In genomic region chr17:4124994-4125393, GRCh38 we compare ENCODE assay signal across 21 cellular contexts. TPM values are rescaled to one million over a fixed set of nuclear protein-coding genes. Genes with fewer than 3 reads are reported as not detected.
DNase-seq lines count a peak whose midpoint lies in the region; ATAC-seq lines count a peak whose summit lies in the region.
"Had no signal": no experiment of that assay in that cellular context is flagged by ENCODE, and none has a peak within 500 bp of the region (broad histone marks: within the 10 kb centered on the region; RNA-seq: fewer than 3 reads in every experiment).

No MANE protein-coding gene starts in this region.

- peak overlapping the region; percentile 20 for H3K27ac Mint-ChIP-seq in activated naive CD4-positive, alpha-beta T cell treated with anti-CD3 and anti-CD28 coated beads, Interleukin-2, amount 50 U/mL, for 24 hours
- peak overlapping the region; percentile 51 for H3K27ac Mint-ChIP-seq in activated CD4-positive, alpha-beta memory T cell treated with anti-CD3 and anti-CD28 coated beads, Interleukin-2, amount 10 ng/mL, durations not matched to agents 7 days and 5 days
- H3K27ac Mint-ChIP-seq in stimulated activated naive B cell treated with anti-CD40 and anti-IgM and Interleukin-4, amounts not matched to agents 10 μg/mL and 1 μg/mL and 100 μg/mL, for 72 hours, result peak overlapping the region; percentile 2
- H3K27ac Mint-ChIP-seq: mesothelial cell of epicardium, type B pancreatic cell had no signal

- POLR2A ChIA-PET in activated CD4-positive, alpha-beta memory T cell treated with anti-CD3 and anti-CD28 coated beads, Interleukin-2, amount 10 ng/mL, durations not matched to agents 7 days and 5 days (lab: Charles Lee), result interaction anchor here (1.3 kb wide), 1 partner anchor 19 kb away, joined by 4 read pairs; no protein-coding TSS in a partner anchor

- H3K4me1 Mint-ChIP-seq in activated naive CD4-positive, alpha-beta T cell treated with anti-CD3 and anti-CD28 coated beads, Interleukin-2, amount 50 U/mL, for 24 hours, result peaks cover 29% of the 10 kb centered on the region
- H3K4me1 Mint-ChIP-seq in activated CD4-positive, alpha-beta memory T cell treated with anti-CD3 and anti-CD28 coated beads, Interleukin-2, amount 10 ng/mL, durations not matched to agents 7 days and 5 days, result peaks cover 18% of the 10 kb centered on the region
- peaks cover 19 to 32% of the 10 kb centered on the region in 2 donors for H3K4me1 Mint-ChIP-seq in stimulated activated naive B cell treated with anti-CD40 and anti-IgM and Interleukin-4, amounts not matched to agents 10 μg/mL and 1 μg/mL and 100 μg/mL, for 72 hours
- H3K4me1 Mint-ChIP-seq: mesothelial cell of epicardium had no signal

- no peak for ATAC-seq in stimulated activated naive B cell treated with anti-CD40 and anti-IgM and Interleukin-4, amounts not matched to agents 10 μg/mL and 1 μg/mL and 100 μg/mL, for 72 hours (replicated peaks)
- no peak for ATAC-seq in GM19395 (IDR thresholded peaks at IDR 0.05; ENCODE audit: unreplicated experiment)
- ATAC-seq in HG02938 (IDR thresholded peaks at IDR 0.05; ENCODE audit: unreplicated experiment), result no peak
- ATAC-seq: heart right ventricle, K562 had no signal

- H3K4me3 Mint-ChIP-seq in activated naive CD4-positive, alpha-beta T cell treated with anti-CD3 and anti-CD28 coated beads, Interleukin-2, amount 50 U/mL, for 24 hours, result no peak overlapping the region
- H3K4me3 Mint-ChIP-seq in activated CD4-positive, alpha-beta memory T cell treated with anti-CD3 and anti-CD28 coated beads, Interleukin-2, amount 10 ng/mL, durations not matched to agents 7 days and 5 days, result no peak overlapping the region
- H3K4me3 Mint-ChIP-seq in stimulated activated naive B cell treated with anti-CD40 and anti-IgM and Interleukin-4, amounts not matched to agents 10 μg/mL and 1 μg/mL and 100 μg/mL, for 72 hours, result no peak overlapping the region
- H3K4me3 Mint-ChIP-seq: mesothelial cell of epicardium, type B pancreatic cell had no signal

- CTCF ChIA-PET in activated CD4-positive, alpha-beta memory T cell treated with anti-CD3 and anti-CD28 coated beads, Interleukin-2, amount 10 ng/mL, durations not matched to agents 7 days and 5 days (lab: Charles Lee), result no interaction called here

- DNase-seq in activated naive CD4-positive, alpha-beta T cell (lab: John Stamatoyannopoulos, UW), result no peak
- DNase-seq in activated CD4-positive, alpha-beta memory T cell treated with anti-CD3 and anti-CD28 coated beads, Interleukin-2, amount 10 ng/mL, durations not matched to agents 7 days and 5 days, result no peak
- peak; percentile 38 for DNase-seq in iPS-NIHi11 (ENCODE audit: low spot score)
- DNase-seq in stimulated activated naive B cell treated with anti-CD40 and anti-IgM and Interleukin-4, amounts not matched to agents 10 μg/mL and 1 μg/mL and 100 μg/mL, for 72 hours, result no peak
- no peak for DNase-seq in NCI-H524 (lab: John Stamatoyannopoulos, UW)
- DNase-seq: activated CD8-positive, alpha-beta memory T cell treated with anti-CD3 and anti-CD28 coated beads for 24 hours; activated effector memory CD4-positive, alpha-beta T cell treated with anti-CD3 and anti-CD28 coated beads, Interleukin-2, amount 50 U/mL, for 16 hours; anterior cingulate cortex; DMS79; heart right ventricle; MV-4-11; NCI-H2029; NK-92 treated with Interleukin-12 subunit alpha and Interleukin-12 subunit beta, amount 100 ng/mL, for 24 hours; right lobe of liver; stomach had no signal

- peaks cover 8% of the 10 kb centered on the region for H3K36me3 Mint-ChIP-seq in activated naive CD4-positive, alpha-beta T cell treated with anti-CD3 and anti-CD28 coated beads, Interleukin-2, amount 50 U/mL, for 24 hours
- peaks cover 39% of the 10 kb centered on the region for H3K36me3 Mint-ChIP-seq in activated CD4-positive, alpha-beta memory T cell treated with anti-CD3 and anti-CD28 coated beads, Interleukin-2, amount 10 ng/mL, durations not matched to agents 7 days and 5 days (ENCODE audit: low read depth)
- peaks cover 19 to 29% of the 10 kb centered on the region in 2 donors for H3K36me3 Mint-ChIP-seq in stimulated activated naive B cell treated with anti-CD40 and anti-IgM and Interleukin-4, amounts not matched to agents 10 μg/mL and 1 μg/mL and 100 μg/mL, for 72 hours

- H3K27me3 Mint-ChIP-seq in activated naive CD4-positive, alpha-beta T cell treated with anti-CD3 and anti-CD28 coated beads, Interleukin-2, amount 50 U/mL, for 24 hours, result no peaks in the 10 kb centered on the region
- H3K27me3 Mint-ChIP-seq in activated CD4-positive, alpha-beta memory T cell treated with anti-CD3 and anti-CD28 coated beads, Interleukin-2, amount 10 ng/mL, durations not matched to agents 7 days and 5 days, result no peaks in the 10 kb centered on the region
- no peaks in the 10 kb centered on the region for H3K27me3 Mint-ChIP-seq in stimulated activated naive B cell treated with anti-CD40 and anti-IgM and Interleukin-4, amounts not matched to agents 10 μg/mL and 1 μg/mL and 100 μg/mL, for 72 hours
- H3K27me3 Mint-ChIP-seq: type B pancreatic cell had no signal

- H3K9me3 Mint-ChIP-seq in activated naive CD4-positive, alpha-beta T cell treated with anti-CD3 and anti-CD28 coated beads, Interleukin-2, amount 50 U/mL, for 24 hours, result no peaks in the 10 kb centered on the region
- no peaks in the 10 kb centered on the region for H3K9me3 Mint-ChIP-seq in activated CD4-positive, alpha-beta memory T cell treated with anti-CD3 and anti-CD28 coated beads, Interleukin-2, amount 10 ng/mL, durations not matched to agents 7 days and 5 days
- H3K9me3 Mint-ChIP-seq in stimulated activated naive B cell treated with anti-CD40 and anti-IgM and Interleukin-4, amounts not matched to agents 10 μg/mL and 1 μg/mL and 100 μg/mL, for 72 hours, result no peaks in the 10 kb centered on the region
- H3K9me3 Mint-ChIP-seq: type B pancreatic cell had no signal

RNA-seq across cellular contexts. Expression of gene ZZEF1, which starts 17.8 kb away (rescaled TPM):
- 10 to 100 TPM; 52.1 to 54.9 TPM for total RNA-seq in activated CD4-positive, alpha-beta memory T cell treated with anti-CD3 and anti-CD28 coated beads, Interleukin-2, amount 10 ng/mL, durations not matched to agents 7 days and 5 days

RNA-seq across cellular contexts. Expression of gene CYB5D2, which starts 18.0 kb away (rescaled TPM):
- 1 to 10 TPM; 7.9 to 8.6 TPM for total RNA-seq in activated CD4-positive, alpha-beta memory T cell treated with anti-CD3 and anti-CD28 coated beads, Interleukin-2, amount 10 ng/mL, durations not matched to agents 7 days and 5 days
